In the genomic region with DNA sequence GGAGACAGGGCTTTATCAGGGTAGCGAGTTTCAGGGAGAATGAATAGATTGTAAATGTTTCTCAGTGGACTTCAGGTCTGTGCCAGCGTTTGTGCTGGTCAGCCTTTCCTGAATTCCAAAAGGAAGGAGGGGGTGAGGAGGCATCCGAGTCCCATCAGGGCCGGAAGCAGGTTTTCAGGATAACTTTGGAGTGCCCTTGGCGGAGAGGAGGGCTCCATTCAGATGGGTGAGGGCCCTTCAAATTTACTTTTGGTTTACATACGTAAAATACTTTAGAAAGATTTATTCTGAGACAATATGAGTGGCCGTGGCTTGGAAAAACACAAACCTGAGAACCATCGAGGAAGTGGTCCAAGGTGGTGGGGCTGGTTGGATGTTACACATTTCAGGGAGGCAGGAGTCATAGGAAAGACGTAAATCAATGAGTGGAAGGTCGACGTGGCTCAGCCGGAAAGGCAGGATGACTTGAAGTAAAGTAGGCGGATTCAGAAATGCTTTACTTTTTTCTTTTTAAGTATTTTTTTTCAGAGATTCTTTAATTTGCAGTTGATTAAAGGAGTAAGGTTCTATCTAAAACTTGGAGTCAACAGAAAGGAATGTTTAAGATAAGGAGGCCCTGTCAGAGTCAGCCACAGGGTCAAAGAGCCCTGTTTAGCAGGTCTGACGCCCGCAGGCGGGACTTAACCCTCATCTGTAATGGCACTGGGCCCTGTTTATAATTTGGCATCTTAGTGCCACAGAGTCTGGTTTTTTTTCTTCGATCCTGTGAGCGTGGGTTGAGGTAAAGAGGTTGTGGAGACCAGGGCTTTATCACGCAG, we compare ENCODE assay signal across 8 cellular contexts. TPM values are rescaled to one million over a fixed set of nuclear protein-coding genes. Genes with fewer than 3 reads are reported as not detected.
DNase-seq lines count a peak whose midpoint lies in the region; TF ChIP-seq lines count a peak whose summit lies in the region.

No MANE protein-coding gene starts in this region.

- H3K4me1 ChIP-seq in left ventricle myocardium inferior (peaks cover 65% of the 10 kb centered on the region), stomach smooth muscle (ENCODE audit: control insufficient read depth, insufficient read depth, low read length) (peaks cover 17% of the 10 kb centered on the region)

- intact Hi-C loops in activated T-helper 1 cell treated with anti-CD3 and anti-CD28 coated beads, Interleukin-12 subunit alpha, Interleukin-12 subunit beta, Interleukin-2, Interleukin-4 antibody, amounts not matched to agents 30 ng/mL and 10 ng/mL and 1 ng/mL, durations not matched to agents 14 hours and 24 hours and 36 hours (cut with micrococcal nuclease) = no loop called here
- intact Hi-C loops in left ventricle myocardium inferior (cut with micrococcal nuclease) = no loop called here

- no peaks in the 10 kb centered on the region for H3K36me3 ChIP-seq in left ventricle myocardium inferior
- no peaks in the 10 kb centered on the region for H3K36me3 ChIP-seq in stomach smooth muscle (ENCODE audit: control insufficient read depth in 2 of 2, insufficient read depth in 2 of 2, low read length in 2 of 2)

- no peak overlapping the region for H3K4me3 Mint-ChIP-seq in activated T-helper 1 cell treated with anti-CD3 and anti-CD28 coated beads, Interleukin-12 subunit alpha, Interleukin-12 subunit beta, Interleukin-2, Interleukin-4 antibody, amounts not matched to agents 30 ng/mL and 10 ng/mL and 1 ng/mL, durations not matched to agents 14 hours and 24 hours and 36 hours

- peak overlapping the region; percentile 25 for H3K27ac Mint-ChIP-seq in activated T-helper 1 cell treated with anti-CD3 and anti-CD28 coated beads, Interleukin-12 subunit alpha, Interleukin-12 subunit beta, Interleukin-2, Interleukin-4 antibody, amounts not matched to agents 30 ng/mL and 10 ng/mL and 1 ng/mL, durations not matched to agents 14 hours and 24 hours and 36 hours

- H3K9me3 Mint-ChIP-seq in activated T-helper 1 cell treated with anti-CD3 and anti-CD28 coated beads, Interleukin-12 subunit alpha, Interleukin-12 subunit beta, Interleukin-2, Interleukin-4 antibody, amounts not matched to agents 30 ng/mL and 10 ng/mL and 1 ng/mL, durations not matched to agents 14 hours and 24 hours and 36 hours = no peaks in the 10 kb centered on the region

- H3K27ac ChIP-seq in left ventricle myocardium inferior (replicated peaks) (peak overlapping the region; percentile 84), stomach smooth muscle (ENCODE audit: low read length) (peak overlapping the region; percentile 78)

- H3K9ac ChIP-seq in stomach smooth muscle (ENCODE audit: low read length in 2 of 2) = no peak overlapping the region

- H3K27me3 ChIP-seq in left ventricle myocardium inferior (ENCODE audit: low read depth) (no peaks in the 10 kb centered on the region), stomach smooth muscle (ENCODE audit: control insufficient read depth in 1 of 2, insufficient read depth in 2 of 2, low read length in 2 of 2) (no peaks in the 10 kb centered on the region)

- H3K9me3 ChIP-seq in left ventricle myocardium inferior (replicated peaks) = no peaks in the 10 kb centered on the region
- no peaks in the 10 kb centered on the region for H3K9me3 ChIP-seq in stomach smooth muscle (ENCODE audit: control insufficient read depth in 2 of 2, low read length in 2 of 2)

- H3K4me3 ChIP-seq in left ventricle myocardium inferior = peak overlapping the region; percentile 7
- H3K4me3 ChIP-seq in stomach smooth muscle (ENCODE audit: low read length in 2 of 2) = no peak overlapping the region

- DNase-seq in DMS153 (lab: John Stamatoyannopoulos, UW) (peak; percentile 25), DMS153 treated with DMSO at 0.1 percent for 48 hours (lab: John Stamatoyannopoulos, UW; ENCODE audit: unreplicated experiment) (no peak), left ventricle myocardium inferior (peak; percentile 55), T-helper 9 cell (no peak)
- DNase-seq in activated T-helper 1 cell treated with anti-CD3 and anti-CD28 coated beads, Interleukin-12 subunit alpha, Interleukin-12 subunit beta, Interleukin-2, Interleukin-4 antibody, amounts not matched to agents 30 ng/mL and 10 ng/mL and 1 ng/mL, durations not matched to agents 14 hours and 24 hours and 36 hours (ENCODE audit: low spot score) = no peak
- DNase-seq in stimulated activated naive CD4-positive, alpha-beta T cell treated with Interleukin-2 at 50 U/mL for 16 hours (lab: John Stamatoyannopoulos, UW) = no peak
- DNase-seq in stimulated activated naive CD4-positive, alpha-beta T cell (lab: John Stamatoyannopoulos, UW) = no peak

- peaks cover 3% of the 10 kb centered on the region for H3K36me3 Mint-ChIP-seq in activated T-helper 1 cell treated with anti-CD3 and anti-CD28 coated beads, Interleukin-12 subunit alpha, Interleukin-12 subunit beta, Interleukin-2, Interleukin-4 antibody, amounts not matched to agents 30 ng/mL and 10 ng/mL and 1 ng/mL, durations not matched to agents 14 hours and 24 hours and 36 hours (ENCODE audit: low read depth)

- TF ChIP-seq CTCF in left ventricle myocardium inferior (IDR thresholded peaks at IDR 0.05; ENCODE audit: borderline replicate concordance) = no peak

- H3K4me1 Mint-ChIP-seq in activated T-helper 1 cell treated with anti-CD3 and anti-CD28 coated beads, Interleukin-12 subunit alpha, Interleukin-12 subunit beta, Interleukin-2, Interleukin-4 antibody, amounts not matched to agents 30 ng/mL and 10 ng/mL and 1 ng/mL, durations not matched to agents 14 hours and 24 hours and 36 hours (ENCODE audit: low read depth) = peaks cover 27% of the 10 kb centered on the region

- no peaks in the 10 kb centered on the region for H3K27me3 Mint-ChIP-seq in activated T-helper 1 cell treated with anti-CD3 and anti-CD28 coated beads, Interleukin-12 subunit alpha, Interleukin-12 subunit beta, Interleukin-2, Interleukin-4 antibody, amounts not matched to agents 30 ng/mL and 10 ng/mL and 1 ng/mL, durations not matched to agents 14 hours and 24 hours and 36 hours (ENCODE audit: insufficient read depth)

RNA-seq across cellular contexts. Expression of a gene that starts 32.8 kb away (rescaled TPM):
- 90.4 and 97.8 TPM in 2 replicates for total RNA-seq in activated T-helper 1 cell treated with anti-CD3 and anti-CD28 coated beads, Interleukin-12 subunit alpha, Interleukin-12 subunit beta, Interleukin-2, Interleukin-4 antibody, amounts not matched to agents 30 ng/mL and 10 ng/mL and 1 ng/mL, durations not matched to agents 14 hours and 24 hours and 36 hours
- total RNA-seq in left ventricle myocardium inferior = 106 TPM

Comparison
In these comparisons a context has a peak if more than half of its experiments do, and no peak if none do; other contexts are left out.
1. DNase-seq: peak in DMS153 (single experiment) and left ventricle myocardium inferior (single experiment); none in DMS153 treated with DMSO at 0.1 percent for 48 hours (single experiment), activated T-helper 1 cell treated with anti-CD3 and anti-CD28 coated beads, Interleukin-12 subunit alpha, Interleukin-12 subunit beta, Interleukin-2, Interleukin-4 antibody, amounts not matched to agents 30 ng/mL and 10 ng/mL and 1 ng/mL, durations not matched to agents 14 hours and 24 hours and 36 hours (single experiment), stimulated activated naive CD4-positive, alpha-beta T cell treated with Interleukin-2 at 50 U/mL for 16 hours (single experiment), T-helper 9 cell (single experiment) and stimulated activated naive CD4-positive, alpha-beta T cell (0 of 6).